1 cellular context compared by ENCODE assay signal in genomic region chr7:99040104-99040958, GRCh38.
TF ChIP-seq lines count a peak whose summit lies in the region.

No MANE protein-coding gene starts in this region.

TF ChIP-seq in HepG2, 621 proteins besides CTCF, POLR2A, EP300 and RAD21 (continued from another document and continues in another):
- TF ChIP-seq LBX2 (CRISPR knock-in tag; IDR thresholded peaks at IDR 0.05; ENCODE audit: borderline replicate concordance) (no peak), CENPT (CRISPR knock-in tag; IDR thresholded peaks at IDR 0.05; ENCODE audit: low read depth) (no peak), BORCS8-MEF2B (CRISPR knock-in tag; IDR thresholded peaks at IDR 0.05) (no peak), AGO1 (IDR thresholded peaks at IDR 0.05; ENCODE audit: low read depth, low read length, poor library complexity, severe bottlenecking) (peak; percentile 39), THAP7 (CRISPR knock-in tag; IDR thresholded peaks at IDR 0.05) (peak; percentile 69; the same call in 1 of the 2 replicates), RBM22 (optimal IDR thresholded peaks at IDR 0.05; ENCODE audit: low read length) (peak; percentile 38), PTBP1 (IDR thresholded peaks at IDR 0.05; ENCODE audit: low read depth, low read length, poor library complexity, severe bottlenecking) (no peak), ZEB1 (IDR thresholded peaks at IDR 0.05; ENCODE audit: insufficient replicate concordance, low read depth) (no peak), REPIN1 (CRISPR knock-in tag; IDR thresholded peaks at IDR 0.05; ENCODE audit: borderline replicate concordance, low read depth) (peak; percentile 44; the same call in 1 of the 2 replicates), NCOA1 (CRISPR knock-in tag; IDR thresholded peaks at IDR 0.05) (no peak), HOXA3 (CRISPR knock-in tag; IDR thresholded peaks at IDR 0.05) (no peak), ZNF609 (CRISPR knock-in tag; IDR thresholded peaks at IDR 0.05; ENCODE audit: borderline replicate concordance) (no peak), FOXK2 (IDR thresholded peaks at IDR 0.05) (no peak), HOXA9 (CRISPR knock-in tag; IDR thresholded peaks at IDR 0.05; ENCODE audit: borderline replicate concordance) (no peak), ZNF30 (CRISPR knock-in tag; IDR thresholded peaks at IDR 0.05) (no peak), ZBTB20 (CRISPR knock-in tag; IDR thresholded peaks at IDR 0.05; ENCODE audit: borderline replicate concordance, low read depth) (no peak), SCMH1 (CRISPR knock-in tag; IDR thresholded peaks at IDR 0.05; ENCODE audit: borderline replicate concordance) (no peak), KDM2A (CRISPR knock-in tag; IDR thresholded peaks at IDR 0.05; ENCODE audit: borderline replicate concordance, low read depth) (peak; percentile 37; the same call in 1 of the 2 replicates), SALL1 (CRISPR knock-in tag; IDR thresholded peaks at IDR 0.05) (peak; percentile 49; the same call in 1 of the 2 replicates), POGK (CRISPR knock-in tag; conservative IDR thresholded peaks at IDR 0.05) (0 out of 2 replicates have a peak, but pooled peaks have one; percentile 41), ZNF446 (CRISPR knock-in tag; IDR thresholded peaks at IDR 0.05) (no peak), STAG1 (CRISPR knock-in tag; IDR thresholded peaks at IDR 0.05) (peak; percentile 97), ZNF230 (CRISPR knock-in tag; IDR thresholded peaks at IDR 0.05) (no peak), ZNF724P (CRISPR knock-in tag; IDR thresholded peaks at IDR 0.05; ENCODE audit: borderline replicate concordance) (0 out of 2 replicates have a peak, but pooled peaks have one; percentile 39), XRCC5 (optimal IDR thresholded peaks at IDR 0.05; ENCODE audit: low read length) (peak; percentile 75), SMC3 (IDR thresholded peaks at IDR 0.05; ENCODE audit: low read length) (peak; percentile 94), TSC22D2 (CRISPR knock-in tag; IDR thresholded peaks at IDR 0.05; ENCODE audit: borderline replicate concordance) (no peak), NR2C2 (CRISPR knock-in tag; IDR thresholded peaks at IDR 0.05; ENCODE audit: borderline replicate concordance) (no peak), ZFP91 (CRISPR knock-in tag; IDR thresholded peaks at IDR 0.05; ENCODE audit: borderline replicate concordance) (peak; percentile 31; the same call in 1 of the 2 replicates), ZFP62 (CRISPR knock-in tag; IDR thresholded peaks at IDR 0.05) (no peak), ZNF580 (CRISPR knock-in tag; IDR thresholded peaks at IDR 0.05; ENCODE audit: borderline replicate concordance, low read depth) (peak; percentile 24; the same call in 1 of the 2 replicates), DZIP1 (CRISPR knock-in tag; IDR thresholded peaks at IDR 0.05) (no peak), MNT (IDR thresholded peaks at IDR 0.05) (no peak), E2F2 (CRISPR knock-in tag; IDR thresholded peaks at IDR 0.05; ENCODE audit: borderline replicate concordance) (no peak), ZNF607 (CRISPR knock-in tag; IDR thresholded peaks at IDR 0.05; ENCODE audit: borderline replicate concordance) (no peak), ZMAT3 (CRISPR knock-in tag; conservative IDR thresholded peaks at IDR 0.05) (0 out of 2 replicates have a peak, but pooled peaks have one; percentile 49), ZNF18 (CRISPR knock-in tag; IDR thresholded peaks at IDR 0.05; ENCODE audit: insufficient replicate concordance) (peak; percentile 19), ZMYM4 (CRISPR knock-in tag; IDR thresholded peaks at IDR 0.05) (no peak), NFKBIZ (CRISPR knock-in tag; IDR thresholded peaks at IDR 0.05) (no peak), ZNF512B (CRISPR knock-in tag; IDR thresholded peaks at IDR 0.05; ENCODE audit: borderline replicate concordance) (no peak), NONO (IDR thresholded peaks at IDR 0.05) (no peak), NONO (CRISPR knock-in tag; conservative IDR thresholded peaks at IDR 0.05) (no peak)
